14 cellular contexts compared by ENCODE assay signal in genomic region chr7:102271158-102271798, GRCh38. TPM values are rescaled to one million over a fixed set of nuclear protein-coding genes. Genes with fewer than 3 reads are reported as not detected.
DNase-seq lines count a peak whose midpoint lies in the region; ATAC-seq, FAIRE-seq and TF ChIP-seq lines count a peak whose summit lies in the region.
"Had no signal": no experiment of that assay in that cellular context is flagged by ENCODE, and none has a peak within 500 bp of the region (broad histone marks: within the 10 kb centered on the region; RNA-seq: fewer than 3 reads in every experiment).

No MANE protein-coding gene starts in this region.

- TF ChIP-seq CTCF in RWPE1 (conservative IDR thresholded peaks at IDR 0.05; ENCODE audit: low read depth) (no peak), kidney (IDR thresholded peaks at IDR 0.05; ENCODE audit: borderline replicate concordance, extremely low read depth, insufficient read depth) (no peak)

- DNase-seq in Right ventricle myocardium inferior (ENCODE audit: missing footprints) (peak; percentile 48), Right ventricle myocardium superior (no peak), RWPE1 (ENCODE audit: low spot score) (no peak), kidney (peak; percentile 53), COLO829 (ENCODE audit: low spot score) (no peak), NCI-H146 treated with DMSO at 0.1 percent for 48 hours (lab: John Stamatoyannopoulos, UW; ENCODE audit: unreplicated experiment) (no peak), germinal center (ENCODE audit: low spot score) (no peak)
- DNase-seq: ACHN; CD4-positive, alpha-beta T cell; DND-41 had no signal

- CTCF ChIA-PET in RWPE1 (lab: Yijun Ruan, JAX): interaction anchor here (0.6 to 1.4 kb wide), 9 partner anchors 13 to 733 kb away, joined by 3 to 7 read pairs (median 4); no protein-coding TSS in a partner anchor

- H3K36me3 ChIP-seq in kidney (ENCODE audit: control insufficient read depth in 1 of 2, insufficient read depth in 2 of 2, low read length in 2 of 2): no peaks in the 10 kb centered on the region

- H3K4me1 ChIP-seq in kidney (ENCODE audit: control insufficient read depth in 1 of 2, insufficient read depth in 1 of 2, low read depth in 1 of 2, low read length in 2 of 2): no peaks in the 10 kb centered on the region

- no peaks in the 10 kb centered on the region for H3K9me3 ChIP-seq in kidney (ENCODE audit: control insufficient read depth in 1 of 2, low read length in 2 of 2)

- H3K4me3 ChIP-seq in kidney (ENCODE audit: low read length in 2 of 2): no peak overlapping the region
- H3K4me3 ChIP-seq: K562 had no signal

- no peak for FAIRE-seq in kidney (lab: Jason Lieb, UNC)
- FAIRE-seq: D721Med, GM12892, K562 had no signal

- ATAC-seq in Right ventricle myocardium inferior (no peak), Right ventricle myocardium superior (ENCODE audit: poor library complexity) (no peak)

- intact Hi-C loops in Right ventricle myocardium inferior (cut with DNase I) (loop anchor here (2.0 kb wide), 1 partner anchor 582 kb away; no protein-coding TSS in a partner anchor), Right ventricle myocardium superior (cut with DNase I) (loop anchor here (5.0 to 10.0 kb wide), 2 partner anchors 584 to 666 kb away; no protein-coding TSS in a partner anchor), kidney (cut with DNase I) (no loop called here)

- H3K9ac ChIP-seq in kidney (ENCODE audit: low read length in 2 of 2): no peak overlapping the region

- POLR2A ChIA-PET in RWPE1 (lab: Yijun Ruan, JAX; ENCODE audit: low non-redundant PET): interaction anchor here (0.7 kb wide), 1 partner anchor 539 kb away, joined by 4 read pairs; no protein-coding TSS in a partner anchor

- H3K27ac ChIP-seq in RWPE1 (peak overlapping the region; percentile 79), kidney (ENCODE audit: low read depth in 2 of 2, low read length in 2 of 2) (no peak overlapping the region)
- H3K27ac ChIP-seq: HL-60 had no signal

RNA-seq across cellular contexts. Expression of gene SH2B2, which starts 15.4 kb away (rescaled TPM):
- 1.2 TPM for total RNA-seq in Right ventricle myocardium inferior
- total RNA-seq in Right ventricle myocardium superior: 0.67 TPM
- 11.0 TPM for total RNA-seq in kidney
- 4.5 TPM for polyA plus RNA-seq in kidney (ENCODE audit: insufficient read depth, low read depth, low replicate concordance)

Comparison
In these comparisons a context has a peak if more than half of its experiments do, and no peak if none do; other contexts are left out.
1. DNase-seq: peak in Right ventricle myocardium inferior (single experiment) and kidney (single experiment); none in Right ventricle myocardium superior (single experiment), RWPE1 (single experiment), COLO829 (single experiment), NCI-H146 treated with DMSO at 0.1 percent for 48 hours (single experiment) and germinal center (single experiment).